In genomic region chr17:55454906-55455474, GRCh38 we compare ENCODE assay signal across 15 cellular contexts. TPM values are rescaled to one million over a fixed set of nuclear protein-coding genes. Genes with fewer than 3 reads are reported as not detected.
DNase-seq lines count a peak whose midpoint lies in the region; TF ChIP-seq lines count a peak whose summit lies in the region.
"Had no signal": no experiment of that assay in that cellular context is flagged by ENCODE, and none has a peak within 500 bp of the region (broad histone marks: within the 10 kb centered on the region; RNA-seq: fewer than 3 reads in every experiment).

No MANE protein-coding gene starts in this region.

- no peak overlapping the region for H3K9ac ChIP-seq in colonic mucosa (ENCODE audit: low read depth in 2 of 2, low read length in 2 of 2)

- peak overlapping the region; percentile 71 for H3K4me2 ChIP-seq in osteoblast (ENCODE audit: insufficient read depth, low read length)

- no peaks in the 10 kb centered on the region for H3K9me3 ChIP-seq in colonic mucosa
- no peaks in the 10 kb centered on the region for H3K9me3 ChIP-seq in osteoblast (ENCODE audit: low read depth, low read length)
- H3K9me3 ChIP-seq in effector memory CD4-positive, alpha-beta T cell (ENCODE audit: control insufficient read depth, low read length), result no peaks in the 10 kb centered on the region

- no peaks in the 10 kb centered on the region for H4K20me1 ChIP-seq in osteoblast (ENCODE audit: insufficient read depth, low read length)

- DNase-seq in AG10803 (ENCODE audit: low read depth) (peak; percentile 93), M059J (ENCODE audit: low read depth) (peak; percentile 83), colonic mucosa (no peak), osteoblast (ENCODE audit: insufficient read length, low spot score, missing footprints) (no peak), MV-4-11 (lab: John Stamatoyannopoulos, UW) (no peak), dedifferentiated amniotic fluid mesenchymal stem cell (ENCODE audit: extremely low spot score) (no peak), anterior cingulate cortex (lab: John Stamatoyannopoulos, UW) (no peak)
- DNase-seq in effector memory CD4-positive, alpha-beta T cell, result no peak
- DNase-seq: amygdala, KBM-7, left ventricle myocardium superior, T-helper 17 cell had no signal

- no peak overlapping the region for H3K4me3 ChIP-seq in AG10803 (ENCODE audit: low read length)
- H3K4me3 ChIP-seq in colonic mucosa, result no peak overlapping the region
- peak overlapping the region; percentile 5 for H3K4me3 ChIP-seq in osteoblast (ENCODE audit: insufficient read depth, low read length)
- H3K4me3 ChIP-seq in effector memory CD4-positive, alpha-beta T cell (ENCODE audit: insufficient read depth, low read depth, low read length, poor library complexity, severe bottlenecking), result no peak overlapping the region

- intact Hi-C loops in colonic mucosa (cut with DNase I), result no loop called here

- peak overlapping the region; percentile 8 for H3K27ac ChIP-seq in colonic mucosa
- H3K27ac ChIP-seq in osteoblast (ENCODE audit: low read depth, low read length), result peak overlapping the region; percentile 15
- H3K27ac ChIP-seq in effector memory CD4-positive, alpha-beta T cell (ENCODE audit: insufficient read depth, low read length, poor library complexity, severe bottlenecking), result no peak overlapping the region
- H3K27ac ChIP-seq: epithelial cell of prostate had no signal

- H3K79me2 ChIP-seq in osteoblast (ENCODE audit: insufficient read depth, low read length), result no peaks in the 10 kb centered on the region

- H3K36me3 ChIP-seq in colonic mucosa (no peaks in the 10 kb centered on the region), osteoblast (ENCODE audit: insufficient read depth, low read length) (no peaks in the 10 kb centered on the region)
- no peaks in the 10 kb centered on the region for H3K36me3 ChIP-seq in effector memory CD4-positive, alpha-beta T cell (ENCODE audit: control insufficient read depth, insufficient read depth, low read length)

- no peaks in the 10 kb centered on the region for H3K4me1 ChIP-seq in colonic mucosa
- peaks cover 57% of the 10 kb centered on the region for H3K4me1 ChIP-seq in osteoblast (ENCODE audit: insufficient read depth, low read length)
- no peaks in the 10 kb centered on the region for H3K4me1 ChIP-seq in effector memory CD4-positive, alpha-beta T cell (ENCODE audit: control insufficient read depth, insufficient read depth, low read length, poor library complexity, severe bottlenecking)

- TF ChIP-seq CTCF in AG10803 (conservative IDR thresholded peaks at IDR 0.05; ENCODE audit: low read length), result no peak
- no peak for TF ChIP-seq CTCF in colonic mucosa (IDR thresholded peaks at IDR 0.05)
- no peak for TF ChIP-seq CTCF in osteoblast (IDR thresholded peaks at IDR 0.05; ENCODE audit: extremely low read depth, low read depth, low read length)

- no peak overlapping the region for H2AFZ ChIP-seq in osteoblast (ENCODE audit: low read length)

- H3K27me3 ChIP-seq in colonic mucosa (no peaks in the 10 kb centered on the region), osteoblast (ENCODE audit: insufficient read depth, low read length) (no peaks in the 10 kb centered on the region)
- H3K27me3 ChIP-seq in effector memory CD4-positive, alpha-beta T cell (replicated peaks; ENCODE audit: control insufficient read depth, insufficient read depth, low read length, poor library complexity, severe bottlenecking), result no peaks in the 10 kb centered on the region

RNA-seq across cellular contexts. Expression of gene MMD, which starts 33.4 kb away (rescaled TPM):
- total RNA-seq in M059J (2014; rRNA removed; shearing (Covaris generic)), result 28.6 and 35.2 TPM in 2 replicates
- total RNA-seq in colonic mucosa (10 to 100 TPM; 17.3 to 20.0 TPM), osteoblast (6.5 and 8.5 TPM in 2 replicates)

RNA-seq across cellular contexts. Expression of gene SMIM36, which starts 56.3 kb away (rescaled TPM):
- not detected in 2 replicates for total RNA-seq in M059J (2014; rRNA removed; shearing (Covaris generic))
- total RNA-seq in colonic mucosa (not detected), osteoblast (not detected in 2 replicates)
- total RNA-seq: left ventricle myocardium superior, pulmonary artery endothelial cell, urinary bladder had no signal

Comparison
In these comparisons a context has a peak if more than half of its experiments do, and no peak if none do; other contexts are left out.
1. DNase-seq: peak in AG10803 (single experiment) and M059J (single experiment); none in colonic mucosa (single experiment), osteoblast (single experiment), MV-4-11 (single experiment), dedifferentiated amniotic fluid mesenchymal stem cell (single experiment), anterior cingulate cortex (0 of 58) and effector memory CD4-positive, alpha-beta T cell (0 of 3).